In genomic region chr2:130351495-130352125, GRCh38 we compare ENCODE assay signal across 2 cellular contexts.
TF ChIP-seq lines count a peak whose summit lies in the region.

No MANE protein-coding gene starts in this region.

TF ChIP-seq in K562, 482 proteins besides CTCF, POLR2A, EP300 and RAD21:
- TF ChIP-seq L3MBTL2 (IDR thresholded peaks at IDR 0.05), result no peak
- TF ChIP-seq, protein P1, sequence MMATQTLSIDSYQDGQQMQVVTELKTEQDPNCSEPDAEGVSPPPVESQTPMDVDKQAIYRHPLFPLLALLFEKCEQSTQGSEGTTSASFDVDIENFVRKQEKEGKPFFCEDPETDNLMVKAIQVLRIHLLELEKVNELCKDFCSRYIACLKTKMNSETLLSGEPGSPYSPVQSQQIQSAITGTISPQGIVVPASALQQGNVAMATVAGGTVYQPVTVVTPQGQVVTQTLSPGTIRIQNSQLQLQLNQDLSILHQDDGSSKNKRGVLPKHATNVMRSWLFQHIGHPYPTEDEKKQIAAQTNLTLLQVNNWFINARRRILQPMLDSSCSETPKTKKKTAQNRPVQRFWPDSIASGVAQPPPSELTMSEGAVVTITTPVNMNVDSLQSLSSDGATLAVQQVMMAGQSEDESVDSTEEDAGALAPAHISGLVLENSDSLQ (IDR thresholded peaks at IDR 0.05), result peak; percentile 34; the same call in 1 of the 2 replicates
- TF ChIP-seq POLR2G (IDR thresholded peaks at IDR 0.05; ENCODE audit: low read depth, low read length), result 0 out of 2 replicates have a peak, but pooled peaks have one; percentile 36

TF ChIP-seq in neural cell, 6 proteins besides CTCF, POLR2A, EP300 and RAD21:
- TF ChIP-seq EZH2 (IDR thresholded peaks at IDR 0.05; ENCODE audit: borderline replicate concordance, insufficient read depth, low read length, poor library complexity, severe bottlenecking) (no peak), TAF1 (IDR thresholded peaks at IDR 0.05; ENCODE audit: low read depth) (no peak), POLR2AphosphoS5 (IDR thresholded peaks at IDR 0.05) (no peak), SMC3 (conservative IDR thresholded peaks at IDR 0.05; ENCODE audit: poor library complexity) (no peak)
